ENCODE assay signal across 1 cellular context in the genomic region with DNA sequence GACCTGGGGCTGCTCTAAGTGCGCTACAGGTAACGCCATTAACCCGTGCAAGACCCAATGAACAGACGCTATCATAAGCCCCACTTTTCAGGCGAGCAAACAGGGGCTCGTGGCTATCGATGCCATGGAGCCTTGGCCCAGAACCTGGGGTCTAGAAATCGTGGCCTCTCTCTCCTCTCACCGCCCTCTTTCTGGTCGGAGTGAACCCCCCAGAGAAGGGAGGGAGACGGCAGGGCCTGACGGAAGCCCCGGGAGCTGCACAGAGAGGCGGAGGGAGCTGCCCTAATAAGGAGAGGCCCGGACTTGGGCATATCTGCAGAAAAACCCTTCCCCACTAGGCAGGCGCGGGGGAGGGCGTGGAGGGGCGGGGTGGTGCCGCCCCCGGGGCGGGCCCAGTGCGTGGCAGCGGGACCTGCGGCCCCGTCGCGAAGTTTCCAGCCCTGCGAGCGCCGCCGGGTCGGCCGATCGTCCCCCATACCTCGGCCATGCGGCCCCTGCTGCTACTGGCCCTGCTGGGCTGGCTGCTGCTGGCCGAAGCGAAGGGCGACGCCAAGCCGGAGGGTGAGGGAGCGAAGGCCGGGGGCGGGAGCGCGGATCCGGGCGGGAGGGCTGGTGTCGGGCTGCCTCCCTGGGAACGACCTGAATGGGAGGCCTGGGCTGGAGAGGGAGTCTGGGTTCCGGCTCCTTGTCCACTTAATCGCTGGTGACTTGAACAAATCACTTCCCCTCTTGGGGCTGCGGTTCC.
TF ChIP-seq lines count a peak whose summit lies in the region.

A gene (plus strand): TSS at position 423 of the 745 bp plus-strand sequence. CDS start 63 bp downstream, at position 486.

TF ChIP-seq in HepG2, 621 proteins besides CTCF, POLR2A, EP300 and RAD21 (continued from another document and continues in another):
- no peak for TF ChIP-seq ZZZ3 (CRISPR knock-in tag; IDR thresholded peaks at IDR 0.05; ENCODE audit: borderline replicate concordance)
- TF ChIP-seq RBM39 (IDR thresholded peaks at IDR 0.05; ENCODE audit: low read depth, low read length, poor library complexity, severe bottlenecking) = peak; percentile 70
- TF ChIP-seq ZBTB7A (CRISPR knock-in tag; IDR thresholded peaks at IDR 0.05) = peak; percentile 64; the same call in 1 of the 2 replicates
- TF ChIP-seq, protein P1, sequence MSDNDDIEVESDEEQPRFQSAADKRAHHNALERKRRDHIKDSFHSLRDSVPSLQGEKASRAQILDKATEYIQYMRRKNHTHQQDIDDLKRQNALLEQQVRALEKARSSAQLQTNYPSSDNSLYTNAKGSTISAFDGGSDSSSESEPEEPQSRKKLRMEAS (IDR thresholded peaks at IDR 0.05) = peak; percentile 93
- peak; percentile 89; the same call in 1 of the 2 replicates for TF ChIP-seq ZNF550 (CRISPR knock-in tag; IDR thresholded peaks at IDR 0.05; ENCODE audit: borderline replicate concordance)
- no peak; the same call in none of the 2 replicates for TF ChIP-seq NCOA1 (CRISPR knock-in tag; IDR thresholded peaks at IDR 0.05)
- TF ChIP-seq ZNF567 (CRISPR knock-in tag; IDR thresholded peaks at IDR 0.05; ENCODE audit: borderline replicate concordance) = peak; percentile 80; the same call in 1 of the 2 replicates
- TF ChIP-seq ZNF180 (CRISPR knock-in tag; IDR thresholded peaks at IDR 0.05; ENCODE audit: borderline replicate concordance, low read depth) = no peak; the same call in 1 of the 2 replicates
- peak; percentile 54; the same call in 1 of the 2 replicates for TF ChIP-seq SATB2 (CRISPR knock-in tag; IDR thresholded peaks at IDR 0.05)
- TF ChIP-seq SIN3B (IDR thresholded peaks at IDR 0.05; ENCODE audit: low read length) = no peak
- TF ChIP-seq TEAD3 (CRISPR knock-in tag; optimal IDR thresholded peaks at IDR 0.05; ENCODE audit: borderline replicate concordance) = peak; percentile 71
- TF ChIP-seq NR2F2 (IDR thresholded peaks at IDR 0.05; ENCODE audit: borderline replicate concordance, low read depth) = no peak
- TF ChIP-seq, protein P2, sequence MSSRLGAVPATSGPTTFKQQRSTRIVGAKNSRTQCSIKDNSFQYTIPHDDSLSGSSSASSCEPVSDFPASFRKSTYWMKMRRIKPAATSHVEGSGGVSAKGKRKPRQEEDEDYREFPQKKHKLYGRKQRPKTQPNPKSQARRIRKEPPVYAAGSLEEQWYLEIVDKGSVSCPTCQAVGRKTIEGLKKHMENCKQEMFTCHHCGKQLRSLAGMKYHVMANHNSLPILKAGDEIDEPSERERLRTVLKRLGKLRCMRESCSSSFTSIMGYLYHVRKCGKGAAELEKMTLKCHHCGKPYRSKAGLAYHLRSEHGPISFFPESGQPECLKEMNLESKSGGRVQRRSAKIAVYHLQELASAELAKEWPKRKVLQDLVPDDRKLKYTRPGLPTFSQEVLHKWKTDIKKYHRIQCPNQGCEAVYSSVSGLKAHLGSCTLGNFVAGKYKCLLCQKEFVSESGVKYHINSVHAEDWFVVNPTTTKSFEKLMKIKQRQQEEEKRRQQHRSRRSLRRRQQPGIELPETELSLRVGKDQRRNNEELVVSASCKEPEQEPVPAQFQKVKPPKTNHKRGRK (CRISPR knock-in tag; IDR thresholded peaks at IDR 0.05) = 0 out of 2 replicates have a peak, but pooled peaks have one; percentile 70
- TF ChIP-seq MAFF (IDR thresholded peaks at IDR 0.05; ENCODE audit: low read depth, low read length) = no peak
- peak; percentile 62; the same call in 1 of the 2 replicates for TF ChIP-seq SP5 (CRISPR knock-in tag; IDR thresholded peaks at IDR 0.05; ENCODE audit: borderline replicate concordance, low read depth)
- no peak for TF ChIP-seq ZNF605 (CRISPR knock-in tag; IDR thresholded peaks at IDR 0.05)
- TF ChIP-seq RXRA (CRISPR knock-in tag; IDR thresholded peaks at IDR 0.05) = peak; percentile 23; the same call in 1 of the 2 replicates
- 0 out of 2 replicates have a peak, but pooled peaks have one; percentile 32 for TF ChIP-seq MIER3 (CRISPR knock-in tag; IDR thresholded peaks at IDR 0.05; ENCODE audit: borderline replicate concordance)
- TF ChIP-seq KLF9 (CRISPR knock-in tag; IDR thresholded peaks at IDR 0.05; ENCODE audit: low read depth) = peak; percentile 57; the same call in 1 of the 2 replicates
- TF ChIP-seq HOXA3 (CRISPR knock-in tag; IDR thresholded peaks at IDR 0.05) = peak; percentile 71
- peak; percentile 85; the same call in 1 of the 2 replicates for TF ChIP-seq ZNF430 (CRISPR knock-in tag; IDR thresholded peaks at IDR 0.05)
- TF ChIP-seq KDM2A (CRISPR knock-in tag; IDR thresholded peaks at IDR 0.05; ENCODE audit: borderline replicate concordance, low read depth) = peak; percentile 78
- peak; percentile 21; the same call in 1 of the 2 replicates for TF ChIP-seq RARA (CRISPR knock-in tag; IDR thresholded peaks at IDR 0.05)
- TF ChIP-seq FOSL1 (CRISPR knock-in tag; IDR thresholded peaks at IDR 0.05; ENCODE audit: borderline replicate concordance) = no peak
- TF ChIP-seq JUNB (CRISPR knock-in tag; IDR thresholded peaks at IDR 0.05; ENCODE audit: borderline replicate concordance) = peak; percentile 60; the same call in 1 of the 2 replicates
- peak; percentile 76 for TF ChIP-seq POLR2G (IDR thresholded peaks at IDR 0.05; ENCODE audit: low read depth, low read length)
- TF ChIP-seq, protein P3, sequence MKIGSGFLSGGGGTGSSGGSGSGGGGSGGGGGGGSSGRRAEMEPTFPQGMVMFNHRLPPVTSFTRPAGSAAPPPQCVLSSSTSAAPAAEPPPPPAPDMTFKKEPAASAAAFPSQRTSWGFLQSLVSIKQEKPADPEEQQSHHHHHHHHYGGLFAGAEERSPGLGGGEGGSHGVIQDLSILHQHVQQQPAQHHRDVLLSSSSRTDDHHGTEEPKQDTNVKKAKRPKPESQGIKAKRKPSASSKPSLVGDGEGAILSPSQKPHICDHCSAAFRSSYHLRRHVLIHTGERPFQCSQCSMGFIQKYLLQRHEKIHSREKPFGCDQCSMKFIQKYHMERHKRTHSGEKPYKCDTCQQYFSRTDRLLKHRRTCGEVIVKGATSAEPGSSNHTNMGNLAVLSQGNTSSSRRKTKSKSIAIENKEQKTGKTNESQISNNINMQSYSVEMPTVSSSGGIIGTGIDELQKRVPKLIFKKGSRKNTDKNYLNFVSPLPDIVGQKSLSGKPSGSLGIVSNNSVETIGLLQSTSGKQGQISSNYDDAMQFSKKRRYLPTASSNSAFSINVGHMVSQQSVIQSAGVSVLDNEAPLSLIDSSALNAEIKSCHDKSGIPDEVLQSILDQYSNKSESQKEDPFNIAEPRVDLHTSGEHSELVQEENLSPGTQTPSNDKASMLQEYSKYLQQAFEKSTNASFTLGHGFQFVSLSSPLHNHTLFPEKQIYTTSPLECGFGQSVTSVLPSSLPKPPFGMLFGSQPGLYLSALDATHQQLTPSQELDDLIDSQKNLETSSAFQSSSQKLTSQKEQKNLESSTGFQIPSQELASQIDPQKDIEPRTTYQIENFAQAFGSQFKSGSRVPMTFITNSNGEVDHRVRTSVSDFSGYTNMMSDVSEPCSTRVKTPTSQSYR (CRISPR knock-in tag; IDR thresholded peaks at IDR 0.05; ENCODE audit: borderline replicate concordance) = no peak; the same call in 1 of the 2 replicates
- TF ChIP-seq KMT2A (CRISPR knock-in tag; IDR thresholded peaks at IDR 0.05) = peak; percentile 53; the same call in 1 of the 2 replicates
- TF ChIP-seq DNMT1 (CRISPR knock-in tag; IDR thresholded peaks at IDR 0.05) = no peak
- TF ChIP-seq ZNF205 (CRISPR knock-in tag; IDR thresholded peaks at IDR 0.05) = 0 out of 2 replicates have a peak, but pooled peaks have one; percentile 32
- TF ChIP-seq, protein P4, sequence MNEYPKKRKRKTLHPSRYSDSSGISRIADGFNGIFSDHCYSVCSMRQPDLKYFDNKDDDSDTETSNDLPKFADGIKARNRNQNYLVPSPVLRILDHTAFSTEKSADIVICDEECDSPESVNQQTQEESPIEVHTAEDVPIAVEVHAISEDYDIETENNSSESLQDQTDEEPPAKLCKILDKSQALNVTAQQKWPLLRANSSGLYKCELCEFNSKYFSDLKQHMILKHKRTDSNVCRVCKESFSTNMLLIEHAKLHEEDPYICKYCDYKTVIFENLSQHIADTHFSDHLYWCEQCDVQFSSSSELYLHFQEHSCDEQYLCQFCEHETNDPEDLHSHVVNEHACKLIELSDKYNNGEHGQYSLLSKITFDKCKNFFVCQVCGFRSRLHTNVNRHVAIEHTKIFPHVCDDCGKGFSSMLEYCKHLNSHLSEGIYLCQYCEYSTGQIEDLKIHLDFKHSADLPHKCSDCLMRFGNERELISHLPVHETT (CRISPR knock-in tag; conservative IDR thresholded peaks at IDR 0.05) = 0 out of 2 replicates have a peak, but pooled peaks have one; percentile 74
- no peak for TF ChIP-seq HDAC2 (CRISPR knock-in tag; IDR thresholded peaks at IDR 0.05)
- no peak for TF ChIP-seq TCF12 (IDR thresholded peaks at IDR 0.05)
- TF ChIP-seq TCF12 (CRISPR knock-in tag; IDR thresholded peaks at IDR 0.05) = no peak
- no peak for TF ChIP-seq SKI (IDR thresholded peaks at IDR 0.05; ENCODE audit: partially characterized antibody)
- peak; percentile 42; the same call in 1 of the 2 replicates for TF ChIP-seq ELF3 (CRISPR knock-in tag; IDR thresholded peaks at IDR 0.05)
- TF ChIP-seq, protein P5, sequence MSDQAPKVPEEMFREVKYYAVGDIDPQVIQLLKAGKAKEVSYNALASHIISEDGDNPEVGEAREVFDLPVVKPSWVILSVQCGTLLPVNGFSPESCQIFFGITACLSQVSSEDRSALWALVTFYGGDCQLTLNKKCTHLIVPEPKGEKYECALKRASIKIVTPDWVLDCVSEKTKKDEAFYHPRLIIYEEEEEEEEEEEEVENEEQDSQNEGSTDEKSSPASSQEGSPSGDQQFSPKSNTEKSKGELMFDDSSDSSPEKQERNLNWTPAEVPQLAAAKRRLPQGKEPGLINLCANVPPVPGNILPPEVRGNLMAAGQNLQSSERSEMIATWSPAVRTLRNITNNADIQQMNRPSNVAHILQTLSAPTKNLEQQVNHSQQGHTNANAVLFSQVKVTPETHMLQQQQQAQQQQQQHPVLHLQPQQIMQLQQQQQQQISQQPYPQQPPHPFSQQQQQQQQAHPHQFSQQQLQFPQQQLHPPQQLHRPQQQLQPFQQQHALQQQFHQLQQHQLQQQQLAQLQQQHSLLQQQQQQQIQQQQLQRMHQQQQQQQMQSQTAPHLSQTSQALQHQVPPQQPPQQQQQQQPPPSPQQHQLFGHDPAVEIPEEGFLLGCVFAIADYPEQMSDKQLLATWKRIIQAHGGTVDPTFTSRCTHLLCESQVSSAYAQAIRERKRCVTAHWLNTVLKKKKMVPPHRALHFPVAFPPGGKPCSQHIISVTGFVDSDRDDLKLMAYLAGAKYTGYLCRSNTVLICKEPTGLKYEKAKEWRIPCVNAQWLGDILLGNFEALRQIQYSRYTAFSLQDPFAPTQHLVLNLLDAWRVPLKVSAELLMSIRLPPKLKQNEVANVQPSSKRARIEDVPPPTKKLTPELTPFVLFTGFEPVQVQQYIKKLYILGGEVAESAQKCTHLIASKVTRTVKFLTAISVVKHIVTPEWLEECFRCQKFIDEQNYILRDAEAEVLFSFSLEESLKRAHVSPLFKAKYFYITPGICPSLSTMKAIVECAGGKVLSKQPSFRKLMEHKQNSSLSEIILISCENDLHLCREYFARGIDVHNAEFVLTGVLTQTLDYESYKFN (CRISPR knock-in tag; conservative IDR thresholded peaks at IDR 0.05) = peak; percentile 59
- TF ChIP-seq, protein P6, sequence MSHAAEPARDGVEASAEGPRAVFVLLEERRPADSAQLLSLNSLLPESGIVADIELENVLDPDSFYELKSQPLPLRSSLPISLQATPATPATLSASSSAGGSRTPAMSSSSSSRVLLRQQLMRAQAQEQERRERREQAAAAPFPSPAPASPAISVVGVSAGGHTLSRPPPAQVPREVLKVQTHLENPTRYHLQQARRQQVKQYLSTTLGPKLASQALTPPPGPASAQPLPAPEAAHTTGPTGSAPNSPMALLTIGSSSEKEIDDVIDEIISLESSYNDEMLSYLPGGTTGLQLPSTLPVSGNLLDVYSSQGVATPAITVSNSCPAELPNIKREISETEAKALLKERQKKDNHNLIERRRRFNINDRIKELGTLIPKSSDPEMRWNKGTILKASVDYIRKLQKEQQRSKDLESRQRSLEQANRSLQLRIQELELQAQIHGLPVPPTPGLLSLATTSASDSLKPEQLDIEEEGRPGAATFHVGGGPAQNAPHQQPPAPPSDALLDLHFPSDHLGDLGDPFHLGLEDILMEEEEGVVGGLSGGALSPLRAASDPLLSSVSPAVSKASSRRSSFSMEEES (CRISPR knock-in tag; IDR thresholded peaks at IDR 0.05) = no peak
- TF ChIP-seq SETDB1 (CRISPR knock-in tag; IDR thresholded peaks at IDR 0.05; ENCODE audit: borderline replicate concordance) = 0 out of 2 replicates have a peak, but pooled peaks have one; percentile 29
- TF ChIP-seq AKAP8 (CRISPR knock-in tag; IDR thresholded peaks at IDR 0.05) = no peak
- peak; percentile 96; the same call in 1 of the 2 replicates for TF ChIP-seq ZNF234 (CRISPR knock-in tag; conservative IDR thresholded peaks at IDR 0.05)
- TF ChIP-seq ZNF749 (CRISPR knock-in tag; IDR thresholded peaks at IDR 0.05; ENCODE audit: borderline replicate concordance) = peak; percentile 54; the same call in 1 of the 2 replicates
- TF ChIP-seq ERF (CRISPR knock-in tag; IDR thresholded peaks at IDR 0.05) = peak; percentile 71; the same call in 1 of the 2 replicates
- TF ChIP-seq RCOR2 (CRISPR knock-in tag; IDR thresholded peaks at IDR 0.05) = no peak
- peak; percentile 28 for TF ChIP-seq AGO2 (optimal IDR thresholded peaks at IDR 0.05; ENCODE audit: low read depth, low read length)
- TF ChIP-seq ZNF225 (CRISPR knock-in tag; IDR thresholded peaks at IDR 0.05) = peak; percentile 91
- TF ChIP-seq TCF7 (IDR thresholded peaks at IDR 0.05; ENCODE audit: low read depth) = no peak
- 0 out of 2 replicates have a peak, but pooled peaks have one; percentile 66 for TF ChIP-seq ZFYVE20 (CRISPR knock-in tag; IDR thresholded peaks at IDR 0.05; ENCODE audit: borderline replicate concordance, low read depth)
- TF ChIP-seq, protein P7, sequence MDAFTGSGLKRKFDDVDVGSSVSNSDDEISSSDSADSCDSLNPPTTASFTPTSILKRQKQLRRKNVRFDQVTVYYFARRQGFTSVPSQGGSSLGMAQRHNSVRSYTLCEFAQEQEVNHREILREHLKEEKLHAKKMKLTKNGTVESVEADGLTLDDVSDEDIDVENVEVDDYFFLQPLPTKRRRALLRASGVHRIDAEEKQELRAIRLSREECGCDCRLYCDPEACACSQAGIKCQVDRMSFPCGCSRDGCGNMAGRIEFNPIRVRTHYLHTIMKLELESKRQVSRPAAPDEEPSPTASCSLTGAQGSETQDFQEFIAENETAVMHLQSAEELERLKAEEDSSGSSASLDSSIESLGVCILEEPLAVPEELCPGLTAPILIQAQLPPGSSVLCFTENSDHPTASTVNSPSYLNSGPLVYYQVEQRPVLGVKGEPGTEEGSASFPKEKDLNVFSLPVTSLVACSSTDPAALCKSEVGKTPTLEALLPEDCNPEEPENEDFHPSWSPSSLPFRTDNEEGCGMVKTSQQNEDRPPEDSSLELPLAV (CRISPR knock-in tag; conservative IDR thresholded peaks at IDR 0.05; ENCODE audit: low read depth) = 0 out of 2 replicates have a peak, but pooled peaks have one; percentile 64
- TF ChIP-seq U2AF1 (optimal IDR thresholded peaks at IDR 0.05; ENCODE audit: low read depth, low read length) = peak; percentile 48
- 0 out of 2 replicates have a peak, but pooled peaks have one; percentile 38 for TF ChIP-seq ZBTB7B (CRISPR knock-in tag; IDR thresholded peaks at IDR 0.05)
